In the genomic region with DNA sequence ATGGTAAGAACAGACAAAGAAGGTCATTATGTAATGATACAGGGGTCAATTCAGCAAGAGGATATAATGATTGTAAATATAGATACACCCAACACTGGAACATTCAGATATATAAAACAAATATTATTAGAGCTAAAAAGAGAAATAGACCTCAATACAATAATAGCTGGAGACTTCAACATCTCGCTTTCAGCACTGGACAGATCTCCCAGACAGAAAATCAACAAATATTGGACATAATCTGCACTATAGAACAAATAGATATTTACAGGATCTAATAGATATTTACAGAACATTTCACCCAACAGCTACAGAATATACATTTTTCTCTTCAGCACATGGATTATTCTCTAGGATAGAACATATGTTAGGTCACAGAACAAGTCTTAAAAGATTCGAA, we compare ENCODE assay signal across 25 cellular contexts.
"Had no signal": no experiment of that assay in that cellular context is flagged by ENCODE, and none has a peak within 500 bp of the region (broad histone marks: within the 10 kb centered on the region; RNA-seq: fewer than 3 reads in every experiment).

No MANE protein-coding gene starts in this region.

- H2AFZ ChIP-seq: neural progenitor cell, parathyroid adenoma had no signal

- H3K4me1 ChIP-seq: gastrocnemius medialis, neural progenitor cell, parathyroid adenoma, prostate gland, right atrium auricular region, stomach, thyroid gland, vagina had no signal

- H3K27ac ChIP-seq: dorsolateral prefrontal cortex, gastrocnemius medialis, neural progenitor cell, parathyroid adenoma, prostate gland, right atrium auricular region, stomach, thyroid gland, vagina had no signal

- H3K79me2 ChIP-seq: parathyroid adenoma had no signal

- H3K27me3 ChIP-seq: dorsolateral prefrontal cortex, gastrocnemius medialis, neural progenitor cell, right atrium auricular region, stomach, thyroid gland, vagina had no signal

- H3K4me3 ChIP-seq: dorsolateral prefrontal cortex, gastrocnemius medialis, neural progenitor cell, prostate gland, right atrium auricular region, smooth muscle cell, stomach, thyroid gland, vagina had no signal

- DNase-seq: dorsolateral prefrontal cortex; effector CD4-positive, alpha-beta T cell; gastrocnemius medialis; head of caudate nucleus; kidney; mesenchymal stem cell; naive thymus-derived CD4-positive, alpha-beta T cell; stimulated activated CD4-positive, alpha-beta T cell treated with anti-CD3 and anti-CD28 coated beads, Interleukin-12 subunit alpha, Interleukin-12 subunit beta, amount 100 ng/mL, for 4 hours; stimulated activated CD4-positive, alpha-beta T cell treated with anti-CD3 and anti-CD28 coated beads, Interleukin-2, amount 100 ng/mL, for 24 hours; stimulated activated CD4-positive, alpha-beta T cell treated with anti-CD3 and anti-CD28 coated beads, Interleukin-4, amount 100 ng/mL, for 24 hours; stimulated activated naive CD4-positive, alpha-beta T cell treated with Interleukin-2 at 50 U/mL for 16 hours; stomach; thyroid gland; trophoblast cell had no signal

- ATAC-seq: gastrocnemius medialis; left lobe of liver; naive thymus-derived CD4-positive, alpha-beta T cell; sciatic nerve; stimulated activated effector memory CD8-positive, alpha-beta T cell treated with anti-CD3 and anti-CD28 coated beads, Interleukin-12 subunit alpha, Interleukin-12 subunit beta, amount 100 ng/mL, for 72 hours had no signal

- H3K4me1 Mint-ChIP-seq: mesothelial cell of epicardium; naive thymus-derived CD4-positive, alpha-beta T cell; nephron; neural progenitor cell; stimulated activated effector memory CD8-positive, alpha-beta T cell treated with anti-CD3 and anti-CD28 coated beads, Interleukin-12 subunit alpha, Interleukin-12 subunit beta, amount 100 ng/mL, for 72 hours had no signal

- H3K9me3 ChIP-seq: gastrocnemius medialis, prostate gland, right atrium auricular region, stomach, thyroid gland, vagina had no signal

- H3K9ac ChIP-seq: neural progenitor cell, parathyroid adenoma had no signal

- H3K36me3 ChIP-seq: gastrocnemius medialis, neural progenitor cell, prostate gland, right atrium auricular region, stomach, thyroid gland, vagina had no signal

- H3K27ac Mint-ChIP-seq: mesothelial cell of epicardium; naive thymus-derived CD4-positive, alpha-beta T cell; nephron; neural progenitor cell; stimulated activated effector memory CD8-positive, alpha-beta T cell treated with anti-CD3 and anti-CD28 coated beads, Interleukin-12 subunit alpha, Interleukin-12 subunit beta, amount 100 ng/mL, for 72 hours had no signal

- H3K4me3 Mint-ChIP-seq: mesothelial cell of epicardium; naive thymus-derived CD4-positive, alpha-beta T cell; nephron; neural progenitor cell; stimulated activated effector memory CD8-positive, alpha-beta T cell treated with anti-CD3 and anti-CD28 coated beads, Interleukin-12 subunit alpha, Interleukin-12 subunit beta, amount 100 ng/mL, for 72 hours had no signal

- H3K36me3 Mint-ChIP-seq: mesothelial cell of epicardium; naive thymus-derived CD4-positive, alpha-beta T cell; neural progenitor cell; stimulated activated effector memory CD8-positive, alpha-beta T cell treated with anti-CD3 and anti-CD28 coated beads, Interleukin-12 subunit alpha, Interleukin-12 subunit beta, amount 100 ng/mL, for 72 hours had no signal

- H3K9me3 Mint-ChIP-seq: nephron; stimulated activated effector memory CD8-positive, alpha-beta T cell treated with anti-CD3 and anti-CD28 coated beads, Interleukin-12 subunit alpha, Interleukin-12 subunit beta, amount 100 ng/mL, for 72 hours had no signal

- H3K4me2 ChIP-seq: neural progenitor cell, smooth muscle cell had no signal
